8 cellular contexts compared by ENCODE assay signal in the genomic region with DNA sequence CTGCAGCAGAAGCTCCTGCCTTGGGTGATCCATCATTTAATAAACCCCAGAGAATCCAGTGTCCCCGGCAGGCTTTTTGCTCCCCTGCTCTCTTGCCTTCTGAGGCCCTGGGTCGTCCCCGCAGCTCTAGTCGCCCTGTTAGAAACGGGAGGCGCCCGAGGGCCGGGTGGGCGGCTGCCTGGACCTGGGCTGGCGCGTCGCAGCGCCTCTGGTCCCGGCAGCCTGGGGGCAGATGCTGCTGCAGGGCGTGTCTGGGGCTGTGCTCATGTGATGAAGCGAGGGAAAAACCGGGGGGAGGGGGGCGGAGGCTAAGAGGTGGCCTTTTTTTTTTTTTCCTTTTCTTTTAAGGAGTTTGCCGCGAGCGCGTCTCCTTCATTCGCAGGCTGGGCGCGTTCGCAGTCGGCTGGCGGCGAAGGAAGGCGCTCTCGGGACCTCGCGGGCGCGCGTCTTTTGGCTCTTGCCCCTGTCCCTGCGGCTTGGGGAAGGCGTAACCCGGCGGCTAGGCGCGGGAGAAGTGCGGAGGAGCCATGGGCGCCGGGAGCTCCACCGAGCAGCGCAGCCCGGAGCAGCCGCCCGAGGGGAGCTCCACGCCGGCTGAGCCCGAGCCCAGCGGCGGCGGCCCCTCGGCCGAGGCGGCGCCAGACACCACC.
DNase-seq lines count a peak whose midpoint lies in the region; ATAC-seq and TF ChIP-seq lines count a peak whose summit lies in the region.

No MANE protein-coding gene starts in this region.

- H3K4me3 Mint-ChIP-seq in T-helper 1 cell treated with Interleukin-12 subunit alpha and Interleukin-12 subunit beta and Interleukin-4 antibody, amounts not matched to agents 30 μg/mL and 1 μg/mL, for 36 hours, result peak overlapping the region; percentile 83

- H3K27ac Mint-ChIP-seq in T-helper 1 cell treated with Interleukin-12 subunit alpha and Interleukin-12 subunit beta and Interleukin-4 antibody, amounts not matched to agents 30 μg/mL and 1 μg/mL, for 36 hours, result no peak overlapping the region

- no peaks in the 10 kb centered on the region for H3K9me3 Mint-ChIP-seq in T-helper 1 cell treated with Interleukin-12 subunit alpha and Interleukin-12 subunit beta and Interleukin-4 antibody, amounts not matched to agents 30 μg/mL and 1 μg/mL, for 36 hours

- no peaks in the 10 kb centered on the region for H3K36me3 Mint-ChIP-seq in T-helper 1 cell treated with Interleukin-12 subunit alpha and Interleukin-12 subunit beta and Interleukin-4 antibody, amounts not matched to agents 30 μg/mL and 1 μg/mL, for 36 hours (ENCODE audit: low read depth)

- TF ChIP-seq POLR2A in GM18505 (IDR thresholded peaks at IDR 0.05; ENCODE audit: borderline replicate concordance, extremely low read depth, insufficient read depth, insufficient read length), result no peak

- peaks cover 75% of the 10 kb centered on the region for H3K27me3 Mint-ChIP-seq in T-helper 1 cell treated with Interleukin-12 subunit alpha and Interleukin-12 subunit beta and Interleukin-4 antibody, amounts not matched to agents 30 μg/mL and 1 μg/mL, for 36 hours (ENCODE audit: low read depth)

- peaks cover 13% of the 10 kb centered on the region for H3K4me1 Mint-ChIP-seq in T-helper 1 cell treated with Interleukin-12 subunit alpha and Interleukin-12 subunit beta and Interleukin-4 antibody, amounts not matched to agents 30 μg/mL and 1 μg/mL, for 36 hours (ENCODE audit: low read depth)

- ATAC-seq in HG03521 (IDR thresholded peaks at IDR 0.05; ENCODE audit: unreplicated experiment), result peak; percentile 48
- no peak for ATAC-seq in GM18505 (IDR thresholded peaks at IDR 0.05; ENCODE audit: unreplicated experiment)

- DNase-seq in C1 segment of cervical spinal cord (lab: John Stamatoyannopoulos, UW) (peak in 10 of 14 donors; percentile 2 to 86 (median 32)), dedifferentiated amniotic fluid mesenchymal stem cell (ENCODE audit: extremely low spot score) (peak; percentile 64), left kidney (ENCODE audit: low read depth, low spot score) (peak; percentile 97), T-helper 9 cell (no peak)
- peak; percentile 24 to 48 for DNase-seq in stimulated activated CD4-positive, alpha-beta T cell treated with anti-CD3 and anti-CD28 coated beads, Interleukin-15, amount 100 ng/mL, for 48 hours (ENCODE audit: low read depth in 2 of 2)
